16 cellular contexts compared by ENCODE assay signal in the genomic region with DNA sequence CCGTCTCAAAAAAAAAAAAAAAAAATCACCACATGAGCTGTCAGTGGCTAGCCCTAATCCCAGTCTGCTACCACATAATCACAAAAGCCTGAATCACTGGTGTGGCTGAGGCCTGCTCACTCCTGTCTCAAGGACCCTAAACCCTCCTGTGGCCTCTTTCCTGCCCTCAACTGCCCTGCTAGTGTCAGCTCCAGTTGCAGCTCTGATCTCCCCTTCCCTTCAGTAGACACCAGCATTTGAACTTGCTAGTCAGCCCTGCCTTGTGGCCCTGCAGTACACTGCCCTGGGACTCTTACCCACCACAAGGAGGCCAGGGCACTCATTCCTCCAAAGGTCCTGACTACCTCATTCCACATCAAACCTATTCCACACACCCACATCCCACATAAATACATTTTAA. TPM values are rescaled to one million over a fixed set of nuclear protein-coding genes. Genes with fewer than 3 reads are reported as not detected.
DNase-seq lines count a peak whose midpoint lies in the region; ATAC-seq and TF ChIP-seq lines count a peak whose summit lies in the region.
"Had no signal": no experiment of that assay in that cellular context is flagged by ENCODE, and none has a peak within 500 bp of the region (broad histone marks: within the 10 kb centered on the region; RNA-seq: fewer than 3 reads in every experiment).

No MANE protein-coding gene starts in this region.

- peak; percentile 12 for TF ChIP-seq CTCF in fibroblast of mammary gland (conservative IDR thresholded peaks at IDR 0.05; ENCODE audit: control insufficient read depth, insufficient read depth, low read depth, low read length)
- no peak for TF ChIP-seq CTCF in spleen (IDR thresholded peaks at IDR 0.05 in 8 of 11, conservative IDR thresholded peaks at IDR 0.05 in 3 of 11)

- H3K27me3 ChIP-seq in SJCRH30 (no peaks in the 10 kb centered on the region), spleen (replicated peaks in 1 of 7) (no peaks in the 10 kb centered on the region), neuronal stem cell (ENCODE audit: control insufficient read depth in 3 of 3, insufficient read depth in 3 of 3, low read depth in 1 of 3, low read length in 3 of 3) (no peaks in the 10 kb centered on the region)
- H3K27me3 ChIP-seq: neutrophil had no signal

- 88 to 100% (median 89%) methylated on average over 1 of the region's 1 CpG for WGBS in spleen, 5 donors
- WGBS in neuronal stem cell (ENCODE audit: extremely low coverage in 2 of 2, insufficient read length in 2 of 2, insufficient replicate concordance in 1 of 2), 2 donors = no CpG with 5 or more reads among the region's 1 CpG

- no peak overlapping the region for H3K23ac ChIP-seq in neuronal stem cell (ENCODE audit: low read depth, low read length, poor library complexity)

- no peak overlapping the region for H3K18ac ChIP-seq in neuronal stem cell (ENCODE audit: low read length)

- H2BK15ac ChIP-seq in neuronal stem cell (ENCODE audit: low read length) = no peak overlapping the region

- H3K14ac ChIP-seq in neuronal stem cell (ENCODE audit: low read length) = no peak overlapping the region

- H3K4me3 ChIP-seq in SJCRH30 (no peak overlapping the region), fibroblast of mammary gland (ENCODE audit: control insufficient read depth, low read depth, low read length) (no peak overlapping the region), spleen (no peak overlapping the region), neuronal stem cell (ENCODE audit: low read length in 2 of 2) (no peak overlapping the region)

- no peak overlapping the region for H2BK5ac ChIP-seq in neuronal stem cell (ENCODE audit: low read length)

- no peak overlapping the region for H2AK5ac ChIP-seq in neuronal stem cell (ENCODE audit: low read depth, low read length)

- no peaks in the 10 kb centered on the region for H3K36me3 ChIP-seq in SJCRH30
- H3K36me3 ChIP-seq in spleen = no peaks in the 10 kb centered on the region
- no peaks in the 10 kb centered on the region for H3K36me3 ChIP-seq in neuronal stem cell (replicated peaks in 1 of 2; ENCODE audit: control insufficient read depth in 2 of 2, insufficient read depth in 2 of 2, low read length in 2 of 2)
- H3K36me3 ChIP-seq: neutrophil had no signal

- no peak overlapping the region for H4K91ac ChIP-seq in neuronal stem cell (ENCODE audit: low read depth, low read length, poor library complexity)

- no peak for TF ChIP-seq POLR2A in spleen (IDR thresholded peaks at IDR 0.05)

- H3K4ac ChIP-seq in neuronal stem cell (ENCODE audit: low read length) = no peak overlapping the region

- no peak overlapping the region for H3K4me2 ChIP-seq in neuronal stem cell (ENCODE audit: insufficient read depth, low read length, poor library complexity, severe bottlenecking)

- H3K9me3 ChIP-seq in SJCRH30 (replicated peaks) = 0 out of 2 replicates have a peak, but pooled peaks cover 3% of the 10 kb centered on the region
- peaks cover 0 to 13% (median 9%) of the 10 kb centered on the region in 8 donors for H3K9me3 ChIP-seq in spleen
- no peaks in the 10 kb centered on the region for H3K9me3 ChIP-seq in neuronal stem cell (replicated peaks in 1 of 2; ENCODE audit: control insufficient read depth in 2 of 2, insufficient read depth in 1 of 2, low read depth in 1 of 2, low read length in 2 of 2)
- H3K9me3 ChIP-seq: neutrophil had no signal

- H3K9ac ChIP-seq in neuronal stem cell (ENCODE audit: low read depth, low read length, poor library complexity) = no peak overlapping the region

- no peaks in the 10 kb centered on the region for H3K79me1 ChIP-seq in neuronal stem cell (ENCODE audit: low read depth, low read length)

- no peak for ATAC-seq in GM18861 (IDR thresholded peaks at IDR 0.05; ENCODE audit: unreplicated experiment)

- no peak overlapping the region for H2AFZ ChIP-seq in neuronal stem cell (ENCODE audit: low read length)

- no peak overlapping the region for H3K27ac ChIP-seq in SJCRH30
- H3K27ac ChIP-seq in spleen = no peak overlapping the region
- no peak overlapping the region for H3K27ac ChIP-seq in neuronal stem cell (replicated peaks; ENCODE audit: low read length)
- H3K27ac ChIP-seq: 22Rv1, neutrophil had no signal

- intact Hi-C loops in spleen (cut with DNase I; ENCODE audit: low total_unique reads) = no loop called here

- H4K8ac ChIP-seq in neuronal stem cell (ENCODE audit: low read depth, low read length) = no peak overlapping the region

- H3K4me1 ChIP-seq in SJCRH30 (peaks cover 29% of the 10 kb centered on the region), spleen (no peaks in the 10 kb centered on the region), neuronal stem cell (ENCODE audit: control insufficient read depth in 2 of 2, insufficient read depth in 1 of 2, low read depth in 1 of 2, low read length in 2 of 2) (no peaks in the 10 kb centered on the region)

- no peak overlapping the region for H2BK120ac ChIP-seq in neuronal stem cell (ENCODE audit: low read depth, low read length)

- H2BK12ac ChIP-seq in neuronal stem cell (ENCODE audit: low read length) = no peak overlapping the region

- DNase-seq in NCI-H82 (lab: John Stamatoyannopoulos, UW) (peak; percentile 31), NCI-H82 treated with DMSO at 0.1 percent for 48 hours (lab: John Stamatoyannopoulos, UW; ENCODE audit: unreplicated experiment) (no peak), SJCRH30 (peak; percentile 54 to 64), fibroblast of mammary gland (ENCODE audit: low read depth) (no peak), spleen (peak; percentile 27), NCI-H1048 (lab: John Stamatoyannopoulos, UW) (no peak), neuronal stem cell (ENCODE audit: low spot score) (no peak)
- DNase-seq: activated CD8-positive, alpha-beta memory T cell treated with anti-CD3 and anti-CD28 coated beads for 24 hours; erythroblast; NCI-H1436 treated with DMSO at 0.1 percent for 48 hours; NCI-H526; Right ventricle myocardium superior had no signal

RNA-seq across cellular contexts. Expression of gene P4HA2, which starts 9.5 kb away (rescaled TPM):
- 75.5 and 77.7 TPM in 2 replicates for total RNA-seq in SJCRH30 (2014; rRNA removed; shearing (Covaris generic))
- total RNA-seq in spleen = 10 to 100 TPM in 6 of 7 donors, 1 to 10 TPM in 1; 8.2 to 38.1 (median 15.6) TPM
- polyA plus RNA-seq in spleen = 1 to 10 TPM; 2.7 to 4.8 (median 4.1) TPM
- 2.9 TPM for polyA plus RNA-seq in neuronal stem cell (2013, experiment 1 of 2)
- polyA plus RNA-seq in neuronal stem cell (2013, experiment 2 of 2) = 2.7 TPM

RNA-seq across cellular contexts. Expression of gene PDLIM4, which starts 20.4 kb away (rescaled TPM):
- 65.4 and 66.3 TPM in 2 replicates for total RNA-seq in SJCRH30 (2014; rRNA removed; shearing (Covaris generic))
- 10 to 100 TPM in 1 of 7 donors, 1 to 10 TPM in 6; 3.5 to 17.4 (median 9.0) TPM for total RNA-seq in spleen
- polyA plus RNA-seq in spleen = 10 to 100 TPM in 1 of 3 donors, 1 to 10 TPM in 2; 7.5 to 16.9 (median 9.0) TPM
- polyA plus RNA-seq in neuronal stem cell (2013, experiment 1 of 2) = 20.0 TPM
- 18.6 TPM for polyA plus RNA-seq in neuronal stem cell (2013, experiment 2 of 2)
- polyA plus RNA-seq: IgD-negative memory B cell had no signal

RNA-seq across cellular contexts. Expression of gene SLC22A4, which starts 57.1 kb away (rescaled TPM):
- 0.28 and 1.1 TPM in 2 replicates for total RNA-seq in SJCRH30 (2014; rRNA removed; shearing (Covaris generic))
- total RNA-seq in spleen = 10 to 100 TPM in 4 of 7 donors, 1 to 10 TPM in 3; 6.3 to 25.1 (median 11.5) TPM
- 1 to 10 TPM in 2 of 3 donors, under 1 TPM in 1; 0.47 to 2.3 (median 1.7) TPM for polyA plus RNA-seq in spleen
- 0.10 TPM for polyA plus RNA-seq in neuronal stem cell (2013, experiment 1 of 2)
- polyA plus RNA-seq in neuronal stem cell (2013, experiment 2 of 2) = 0.06 TPM
- polyA plus RNA-seq: IgD-negative memory B cell had no signal

Comparison
In these comparisons a context has a peak if more than half of its experiments do, and no peak if none do; other contexts are left out.
1. DNase-seq: peak in NCI-H82 (single experiment), SJCRH30 (2 of 2) and spleen (single experiment); none in NCI-H82 treated with DMSO at 0.1 percent for 48 hours (single experiment), fibroblast of mammary gland (single experiment), NCI-H1048 (single experiment) and neuronal stem cell (single experiment).